Comparison of ENCODE assay signal across 1 cellular context in the genomic region with DNA sequence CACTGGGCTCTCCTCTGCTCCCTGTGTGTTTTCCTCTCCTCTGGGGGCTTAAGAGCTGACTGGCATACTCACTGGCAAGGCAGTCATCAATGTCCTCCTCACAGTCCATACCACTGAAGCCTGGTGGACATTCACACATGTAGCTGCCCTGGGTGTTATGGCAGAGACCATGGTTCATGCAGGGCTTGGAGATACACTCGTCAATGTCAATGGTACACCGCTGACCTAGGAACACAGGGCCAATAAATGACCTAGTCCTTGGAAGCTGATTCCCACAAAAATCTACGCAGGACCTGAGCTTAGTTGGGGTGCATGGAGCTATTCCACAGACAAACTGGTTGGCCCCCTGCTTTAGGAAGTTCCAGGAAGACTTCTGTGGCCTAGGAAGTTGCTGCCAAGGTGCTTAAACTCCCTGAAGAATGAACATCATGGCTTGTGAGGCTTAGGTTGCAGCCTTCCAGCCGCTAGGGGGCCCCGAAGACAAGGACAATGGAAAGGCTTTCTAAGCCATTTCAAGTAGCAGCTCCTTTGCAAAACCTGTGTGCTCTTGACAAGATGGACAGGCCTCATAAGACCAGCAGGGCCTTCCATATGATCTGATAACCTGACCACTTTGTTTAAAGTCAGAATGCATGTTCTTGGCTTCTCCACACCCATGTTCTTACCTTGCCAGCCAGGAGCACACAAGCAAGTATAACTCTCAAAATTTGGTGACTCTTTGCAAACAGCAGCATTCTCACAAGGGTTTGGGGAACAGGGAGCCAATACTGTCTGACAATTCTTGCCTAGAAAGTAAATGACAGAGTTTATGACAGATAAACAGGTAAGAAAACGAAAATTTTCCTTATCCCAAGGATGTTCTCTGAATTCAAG.
TF ChIP-seq lines count a peak whose summit lies in the region.

No MANE protein-coding gene starts in this region.

TF ChIP-seq in SK-N-SH treated with all-trans-retinoic acid at 6 μM for 48 hours, 23 proteins besides CTCF, POLR2A, EP300 and RAD21 (continued from another document):
- TF ChIP-seq, protein P1, sequence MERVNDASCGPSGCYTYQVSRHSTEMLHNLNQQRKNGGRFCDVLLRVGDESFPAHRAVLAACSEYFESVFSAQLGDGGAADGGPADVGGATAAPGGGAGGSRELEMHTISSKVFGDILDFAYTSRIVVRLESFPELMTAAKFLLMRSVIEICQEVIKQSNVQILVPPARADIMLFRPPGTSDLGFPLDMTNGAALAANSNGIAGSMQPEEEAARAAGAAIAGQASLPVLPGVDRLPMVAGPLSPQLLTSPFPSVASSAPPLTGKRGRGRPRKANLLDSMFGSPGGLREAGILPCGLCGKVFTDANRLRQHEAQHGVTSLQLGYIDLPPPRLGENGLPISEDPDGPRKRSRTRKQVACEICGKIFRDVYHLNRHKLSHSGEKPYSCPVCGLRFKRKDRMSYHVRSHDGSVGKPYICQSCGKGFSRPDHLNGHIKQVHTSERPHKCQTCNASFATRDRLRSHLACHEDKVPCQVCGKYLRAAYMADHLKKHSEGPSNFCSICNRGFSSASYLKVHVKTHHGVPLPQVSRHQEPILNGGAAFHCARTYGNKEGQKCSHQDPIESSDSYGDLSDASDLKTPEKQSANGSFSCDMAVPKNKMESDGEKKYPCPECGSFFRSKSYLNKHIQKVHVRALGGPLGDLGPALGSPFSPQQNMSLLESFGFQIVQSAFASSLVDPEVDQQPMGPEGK (CRISPR knock-in tag; IDR thresholded peaks at IDR 0.05; ENCODE audit: borderline replicate concordance), result no peak
- TF ChIP-seq, protein P2, sequence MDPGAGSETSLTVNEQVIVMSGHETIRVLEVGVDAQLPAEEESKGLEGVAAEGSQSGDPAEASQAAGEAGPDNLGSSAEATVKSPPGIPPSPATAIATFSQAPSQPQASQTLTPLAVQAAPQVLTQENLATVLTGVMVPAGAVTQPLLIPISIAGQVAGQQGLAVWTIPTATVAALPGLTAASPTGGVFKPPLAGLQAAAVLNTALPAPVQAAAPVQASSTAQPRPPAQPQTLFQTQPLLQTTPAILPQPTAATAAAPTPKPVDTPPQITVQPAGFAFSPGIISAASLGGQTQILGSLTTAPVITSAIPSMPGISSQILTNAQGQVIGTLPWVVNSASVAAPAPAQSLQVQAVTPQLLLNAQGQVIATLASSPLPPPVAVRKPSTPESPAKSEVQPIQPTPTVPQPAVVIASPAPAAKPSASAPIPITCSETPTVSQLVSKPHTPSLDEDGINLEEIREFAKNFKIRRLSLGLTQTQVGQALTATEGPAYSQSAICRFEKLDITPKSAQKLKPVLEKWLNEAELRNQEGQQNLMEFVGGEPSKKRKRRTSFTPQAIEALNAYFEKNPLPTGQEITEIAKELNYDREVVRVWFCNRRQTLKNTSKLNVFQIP (CRISPR knock-in tag; IDR thresholded peaks at IDR 0.05; ENCODE audit: borderline replicate concordance, low read depth), result no peak
- TF ChIP-seq, protein P3, sequence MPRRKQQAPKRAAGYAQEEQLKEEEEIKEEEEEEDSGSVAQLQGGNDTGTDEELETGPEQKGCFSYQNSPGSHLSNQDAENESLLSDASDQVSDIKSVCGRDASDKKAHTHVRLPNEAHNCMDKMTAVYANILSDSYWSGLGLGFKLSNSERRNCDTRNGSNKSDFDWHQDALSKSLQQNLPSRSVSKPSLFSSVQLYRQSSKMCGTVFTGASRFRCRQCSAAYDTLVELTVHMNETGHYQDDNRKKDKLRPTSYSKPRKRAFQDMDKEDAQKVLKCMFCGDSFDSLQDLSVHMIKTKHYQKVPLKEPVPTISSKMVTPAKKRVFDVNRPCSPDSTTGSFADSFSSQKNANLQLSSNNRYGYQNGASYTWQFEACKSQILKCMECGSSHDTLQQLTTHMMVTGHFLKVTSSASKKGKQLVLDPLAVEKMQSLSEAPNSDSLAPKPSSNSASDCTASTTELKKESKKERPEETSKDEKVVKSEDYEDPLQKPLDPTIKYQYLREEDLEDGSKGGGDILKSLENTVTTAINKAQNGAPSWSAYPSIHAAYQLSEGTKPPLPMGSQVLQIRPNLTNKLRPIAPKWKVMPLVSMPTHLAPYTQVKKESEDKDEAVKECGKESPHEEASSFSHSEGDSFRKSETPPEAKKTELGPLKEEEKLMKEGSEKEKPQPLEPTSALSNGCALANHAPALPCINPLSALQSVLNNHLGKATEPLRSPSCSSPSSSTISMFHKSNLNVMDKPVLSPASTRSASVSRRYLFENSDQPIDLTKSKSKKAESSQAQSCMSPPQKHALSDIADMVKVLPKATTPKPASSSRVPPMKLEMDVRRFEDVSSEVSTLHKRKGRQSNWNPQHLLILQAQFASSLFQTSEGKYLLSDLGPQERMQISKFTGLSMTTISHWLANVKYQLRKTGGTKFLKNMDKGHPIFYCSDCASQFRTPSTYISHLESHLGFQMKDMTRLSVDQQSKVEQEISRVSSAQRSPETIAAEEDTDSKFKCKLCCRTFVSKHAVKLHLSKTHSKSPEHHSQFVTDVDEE (CRISPR knock-in tag; IDR thresholded peaks at IDR 0.05), result no peak
- TF ChIP-seq ARNTL (CRISPR knock-in tag; IDR thresholded peaks at IDR 0.05; ENCODE audit: borderline replicate concordance, low read depth), result no peak
- TF ChIP-seq OSR1 (CRISPR knock-in tag; IDR thresholded peaks at IDR 0.05), result no peak
- no peak for TF ChIP-seq ZNF70 (CRISPR knock-in tag; IDR thresholded peaks at IDR 0.05)
